ENCODE assay signal across 11 cellular contexts in genomic region chr16:25155553-25156460, GRCh38. TPM values are rescaled to one million over a fixed set of nuclear protein-coding genes. Genes with fewer than 3 reads are reported as not detected.
DNase-seq lines count a peak whose midpoint lies in the region; ATAC-seq and TF ChIP-seq lines count a peak whose summit lies in the region.
"Had no signal": no experiment of that assay in that cellular context is flagged by ENCODE, and none has a peak within 500 bp of the region (broad histone marks: within the 10 kb centered on the region; RNA-seq: fewer than 3 reads in every experiment).

No MANE protein-coding gene starts in this region.

- H3K27ac ChIP-seq in WERI-Rb-1: no peak overlapping the region
- H3K27ac ChIP-seq: parathyroid adenoma had no signal

- ATAC-seq in activated T-cell treated with anti-CD3 and anti-CD28 coated beads, Interleukin-2, amount 50 U/mL, for 4 hours: peak; percentile 95 to 96
- ATAC-seq in stimulated activated naive CD8-positive, alpha-beta T cell treated with anti-CD3 and anti-CD28 coated beads, Interleukin-15, Interleukin-2, amounts not matched to agents 100 U/mL and 50 U/mL, for 24 hours: peak; percentile 96

- H3K36me3 ChIP-seq in kidney epithelial cell (ENCODE audit: control insufficient read depth, insufficient read depth, low read length): peaks cover 1% of the 10 kb centered on the region
- H3K36me3 ChIP-seq in WERI-Rb-1: peaks cover 5% of the 10 kb centered on the region

- H3K9me3 Mint-ChIP-seq in activated T-cell treated with anti-CD3 and anti-CD28 coated beads, Interleukin-2, amount 50 U/mL, for 4 hours: no peaks in the 10 kb centered on the region

- H3K4me3 Mint-ChIP-seq in activated T-cell treated with anti-CD3 and anti-CD28 coated beads, Interleukin-2, amount 50 U/mL, for 4 hours: no peak overlapping the region

- peaks cover 8% of the 10 kb centered on the region for H3K4me1 Mint-ChIP-seq in activated T-cell treated with anti-CD3 and anti-CD28 coated beads, Interleukin-2, amount 50 U/mL, for 4 hours (ENCODE audit: low read depth)

- no peaks in the 10 kb centered on the region for H3K27me3 Mint-ChIP-seq in activated T-cell treated with anti-CD3 and anti-CD28 coated beads, Interleukin-2, amount 50 U/mL, for 4 hours (ENCODE audit: low read depth)

- peaks cover 32% of the 10 kb centered on the region for H3K36me3 Mint-ChIP-seq in activated T-cell treated with anti-CD3 and anti-CD28 coated beads, Interleukin-2, amount 50 U/mL, for 4 hours (ENCODE audit: insufficient read depth)

- H3K4me3 ChIP-seq in kidney epithelial cell (ENCODE audit: low read depth, low read length) (no peak overlapping the region), WERI-Rb-1 (ENCODE audit: low read depth, low read length) (no peak overlapping the region)

- H3K9me3 ChIP-seq in WERI-Rb-1 (ENCODE audit: severe bottlenecking): no peaks in the 10 kb centered on the region

- TF ChIP-seq CTCF in kidney epithelial cell (IDR thresholded peaks at IDR 0.05; ENCODE audit: insufficient read depth, low read length, poor library complexity, severe bottlenecking) (no peak), WERI-Rb-1 (IDR thresholded peaks at IDR 0.05; ENCODE audit: low read depth, low read length) (no peak)

- H3K27me3 ChIP-seq in kidney epithelial cell (ENCODE audit: control insufficient read depth, insufficient read depth, low read length) (no peaks in the 10 kb centered on the region), WERI-Rb-1 (ENCODE audit: insufficient read depth, low read depth, severe bottlenecking) (no peaks in the 10 kb centered on the region)

- peak; percentile 26 for DNase-seq in activated T-cell treated with anti-CD3 and anti-CD28 coated beads for 24 hours (ENCODE audit: low read depth)
- DNase-seq in activated T-cell treated with anti-CD3 and anti-CD28 coated beads for 4 hours: no peak
- DNase-seq in activated T-cell treated with anti-CD3 and anti-CD28 coated beads, Interleukin-2, amount 50 U/mL, for 4 hours: no peak
- DNase-seq in kidney epithelial cell (ENCODE audit: low read depth): peak; percentile 67
- peak; percentile 59 for DNase-seq in stimulated activated naive CD8-positive, alpha-beta T cell treated with anti-CD3 and anti-CD28 coated beads, Interleukin-15, Interleukin-2, amounts not matched to agents 100 U/mL and 50 U/mL, for 24 hours
- no peak for DNase-seq in WERI-Rb-1
- DNase-seq in SIG-M5 treated with dmso at 0.1 percent for 504 hours (lab: John Stamatoyannopoulos, UW; ENCODE audit: unreplicated experiment): no peak
- DNase-seq in NCI-H82 treated with DMSO at 0.1 percent for 48 hours (lab: John Stamatoyannopoulos, UW; ENCODE audit: unreplicated experiment): no peak
- DNase-seq: islet precursor cell, KG1 had no signal

RNA-seq across cellular contexts. Expression of gene LCMT1, which starts 44.3 kb away (rescaled TPM):
- total RNA-seq in activated T-cell treated with anti-CD3 and anti-CD28 coated beads, Interleukin-2, amount 50 U/mL, for 4 hours: 10 to 100 TPM; 32.0 to 40.1 (median 32.8) TPM
- 55.2 and 69.6 TPM in 2 replicates for total RNA-seq in kidney epithelial cell

Comparison
In these comparisons a context has a peak if more than half of its experiments do, and no peak if none do; other contexts are left out.
1. DNase-seq: peak in activated T-cell treated with anti-CD3 and anti-CD28 coated beads for 24 hours (single experiment), kidney epithelial cell (single experiment) and stimulated activated naive CD8-positive, alpha-beta T cell treated with anti-CD3 and anti-CD28 coated beads, Interleukin-15, Interleukin-2, amounts not matched to agents 100 U/mL and 50 U/mL, for 24 hours (single experiment); none in activated T-cell treated with anti-CD3 and anti-CD28 coated beads for 4 hours (single experiment), activated T-cell treated with anti-CD3 and anti-CD28 coated beads, Interleukin-2, amount 50 U/mL, for 4 hours (single experiment), WERI-Rb-1 (single experiment), SIG-M5 treated with dmso at 0.1 percent for 504 hours (single experiment) and NCI-H82 treated with DMSO at 0.1 percent for 48 hours (single experiment).